Comparison of ENCODE assay signal across 9 cellular contexts in genomic region chr12:81520064-81520945, GRCh38.
DNase-seq lines count a peak whose midpoint lies in the region; ATAC-seq and TF ChIP-seq lines count a peak whose summit lies in the region.
"Had no signal": no experiment of that assay in that cellular context is flagged by ENCODE, and none has a peak within 500 bp of the region (broad histone marks: within the 10 kb centered on the region; RNA-seq: fewer than 3 reads in every experiment).

No MANE protein-coding gene starts in this region.

- no peaks in the 10 kb centered on the region for H3K27me3 Mint-ChIP-seq in T-cell

- H3K36me3 Mint-ChIP-seq in T-cell, result no peaks in the 10 kb centered on the region

- peak overlapping the region in 2 of 3 donors; percentile 4 to 48 for H3K4me3 Mint-ChIP-seq in T-cell

- H3K9me3 Mint-ChIP-seq in T-cell, result peaks cover 0 to 8% (median 5%) of the 10 kb centered on the region in 3 donors

- H3K4me3 ChIP-seq in skeletal muscle tissue (ENCODE audit: low read length in 3 of 3) (peak overlapping the region; percentile 11 to 39 (median 14)), brain microvascular endothelial cell (ENCODE audit: low read depth, low read length) (no peak overlapping the region)

- CTCF ChIA-PET in T-cell (lab: Charles Lee), result no interaction called here

- TF ChIP-seq CTCF in brain microvascular endothelial cell (IDR thresholded peaks at IDR 0.05; ENCODE audit: low read depth, low read length, missing control alignments), result no peak

- no peaks in the 10 kb centered on the region for H3K4me1 ChIP-seq in skeletal muscle tissue (ENCODE audit: control insufficient read depth in 3 of 3, insufficient read depth in 3 of 3, low read length in 3 of 3)

- peaks cover 5 to 11% (median 7%) of the 10 kb centered on the region in 3 donors for H3K4me1 Mint-ChIP-seq in T-cell

- H3K27ac ChIP-seq in skeletal muscle tissue (ENCODE audit: low read depth, low read length) (no peak overlapping the region), brain microvascular endothelial cell (no peak overlapping the region)
- H3K27ac ChIP-seq: skin epidermis had no signal

- peak; percentile 0 for DNase-seq in SKM-1 treated with dmso at 0.1 percent for 144 hours (lab: John Stamatoyannopoulos, UW; ENCODE audit: unreplicated experiment)
- no peak for DNase-seq in SKM-1 (lab: John Stamatoyannopoulos, UW; ENCODE audit: unreplicated experiment)
- no peak for DNase-seq in T-cell
- no peak for DNase-seq in ureter (ENCODE audit: low spot score)
- DNase-seq in brain microvascular endothelial cell, result no peak
- no peak for DNase-seq in cerebellar cortex (ENCODE audit: low spot score)

- no peak overlapping the region for H3K9ac ChIP-seq in skeletal muscle tissue (ENCODE audit: low read depth in 1 of 3, low read length in 3 of 3)

- ATAC-seq in HG03025 (IDR thresholded peaks at IDR 0.05; ENCODE audit: low FRiP score, unreplicated experiment) (peak; percentile 63), T-cell (replicated peaks in 1 of 4) (no peak)

- H3K36me3 ChIP-seq in skeletal muscle tissue (ENCODE audit: control insufficient read depth in 3 of 3, insufficient read depth in 3 of 3, low read length in 3 of 3), result no peaks in the 10 kb centered on the region
- H3K36me3 ChIP-seq in brain microvascular endothelial cell (replicated peaks), result no peaks in the 10 kb centered on the region

- H3K9me3 ChIP-seq in skeletal muscle tissue (ENCODE audit: control insufficient read depth in 3 of 3, low read length in 3 of 3), result peaks cover 0 to 3% (median 0%) of the 10 kb centered on the region in 3 donors

- POLR2A ChIA-PET in T-cell (lab: Charles Lee), result no interaction called here

- in situ Hi-C loops in brain microvascular endothelial cell (cut with HindIII; ENCODE audit: low pct_ligation_motif_present, low sequenced_read_pairs), result no loop called here

- no peak overlapping the region for H3K27ac Mint-ChIP-seq in T-cell

- H3K27me3 ChIP-seq in skeletal muscle tissue (ENCODE audit: control insufficient read depth in 3 of 3, insufficient read depth in 3 of 3, low read length in 3 of 3), result no peaks in the 10 kb centered on the region
- H3K27me3 ChIP-seq in brain microvascular endothelial cell (replicated peaks), result no peaks in the 10 kb centered on the region
